Comparison of ENCODE assay signal across 19 cellular contexts in genomic region chr3:7787871-7788828, GRCh38.
DNase-seq lines count a peak whose midpoint lies in the region; ATAC-seq, FAIRE-seq and TF ChIP-seq lines count a peak whose summit lies in the region.
"Had no signal": no experiment of that assay in that cellular context is flagged by ENCODE, and none has a peak within 500 bp of the region (broad histone marks: within the 10 kb centered on the region; RNA-seq: fewer than 3 reads in every experiment).

No MANE protein-coding gene starts in this region.

- peaks cover 2% of the 10 kb centered on the region for H3K9me3 Mint-ChIP-seq in chondrocyte (ENCODE audit: low read depth)

- TF ChIP-seq CTCF in endothelial cell of umbilical vein (IDR thresholded peaks at IDR 0.05; ENCODE audit: extremely low read depth in 1 of 2, insufficient read depth in 1 of 2, low read depth in 1 of 2, low read length in 2 of 2) = no peak
- peak; percentile 30 to 57 (median 47) for TF ChIP-seq CTCF in right lobe of liver (IDR thresholded peaks at IDR 0.05)
- no peak for TF ChIP-seq CTCF in chondrocyte (IDR thresholded peaks at IDR 0.05)

- no peak overlapping the region for H2AFZ ChIP-seq in endothelial cell of umbilical vein (ENCODE audit: low read depth, low read length)

- no peak overlapping the region for H3K27ac Mint-ChIP-seq in chondrocyte (ENCODE audit: unreplicated experiment)
- H3K27ac Mint-ChIP-seq: activated CD8-positive, alpha-beta T cell treated with anti-CD3 and anti-CD28 coated beads, Interleukin-2, amount 10 ng/mL, durations not matched to agents 7 days and 5 days; activated T-helper 2 cell treated with anti-CD3 and anti-CD28 coated beads, Interferon-gamma antibody, Interleukin-2, Interleukin-4, amounts not matched to agents 10 μg/mL and 5 μg/mL and 100 μg/mL, durations not matched to agents 14 hours and 24 hours and 36 hours; HFFc6; progenitor cell of endocrine pancreas had no signal

- no peak overlapping the region for H3K9ac ChIP-seq in endothelial cell of umbilical vein (replicated peaks; ENCODE audit: extremely low read depth, insufficient read depth, low read length)

- no peak overlapping the region for H3K4me3 Mint-ChIP-seq in chondrocyte (ENCODE audit: unreplicated experiment)
- H3K4me3 Mint-ChIP-seq: activated CD8-positive, alpha-beta T cell treated with anti-CD3 and anti-CD28 coated beads, Interleukin-2, amount 10 ng/mL, durations not matched to agents 7 days and 5 days; HFFc6 had no signal

- ATAC-seq in right lobe of liver = peak; percentile 44 to 90 (median 65)
- ATAC-seq in right cardiac atrium = no peak
- ATAC-seq: activated CD8-positive, alpha-beta T cell treated with anti-CD3 and anti-CD28 coated beads, Interleukin-2, amount 10 ng/mL, durations not matched to agents 7 days and 5 days had no signal

- no peaks in the 10 kb centered on the region for H3K9me3 ChIP-seq in endothelial cell of umbilical vein (replicated peaks; ENCODE audit: control insufficient read depth, insufficient read depth, low read length)
- H3K9me3 ChIP-seq in right lobe of liver = no peaks in the 10 kb centered on the region
- no peaks in the 10 kb centered on the region for H3K9me3 ChIP-seq in right cardiac atrium (ENCODE audit: control insufficient read depth, low read length)
- H3K9me3 ChIP-seq: MG63, testis had no signal

- POLR2A ChIA-PET in endothelial cell of umbilical vein (lab: Charles Lee) = no interaction called here

- H3K36me3 ChIP-seq in endothelial cell of umbilical vein (ENCODE audit: control insufficient read depth in 2 of 2, extremely low read depth in 1 of 2, insufficient read depth in 2 of 2, low read length in 2 of 2) (no peaks in the 10 kb centered on the region), right lobe of liver (no peaks in the 10 kb centered on the region)
- H3K36me3 ChIP-seq: MG63 had no signal

- H4K20me1 ChIP-seq in endothelial cell of umbilical vein (replicated peaks; ENCODE audit: control insufficient read depth, extremely low read depth, insufficient read depth, low read length) = no peaks in the 10 kb centered on the region

- dilution Hi-C loops in endothelial cell of umbilical vein (cut with MboI; ENCODE audit: extremely low pct_ligation_motif_present, low sequenced_read_pairs) = no loop called here

- H3K27me3 Mint-ChIP-seq in chondrocyte (ENCODE audit: low read depth) = peaks cover under 1% of the 10 kb centered on the region
- H3K27me3 Mint-ChIP-seq: progenitor cell of endocrine pancreas had no signal

- no TSS peak for BruUV-seq in endothelial cell of umbilical vein (replicated peaks; lab: Mats Ljungman, UMichigan)

- H3K4me1 ChIP-seq in endothelial cell of umbilical vein (ENCODE audit: control insufficient read depth, extremely low read depth, insufficient read depth, low read length) (peaks cover 9% of the 10 kb centered on the region), right lobe of liver (no peaks in the 10 kb centered on the region), right cardiac atrium (ENCODE audit: control insufficient read depth, insufficient read depth, low read length) (no peaks in the 10 kb centered on the region)
- H3K4me1 ChIP-seq: testis had no signal

- H3K27ac ChIP-seq in endothelial cell of umbilical vein (ENCODE audit: insufficient read depth, low read depth, low read length) (no peak overlapping the region), right lobe of liver (no peak overlapping the region), right cardiac atrium (ENCODE audit: low read length) (no peak overlapping the region)
- H3K27ac ChIP-seq: testis had no signal

- H3K9me1 ChIP-seq in endothelial cell of umbilical vein (replicated peaks; ENCODE audit: control insufficient read depth, extremely low read depth, insufficient read depth, low read length) = no peaks in the 10 kb centered on the region

- no peak overlapping the region for H3K4me3 ChIP-seq in endothelial cell of umbilical vein (replicated peaks in 1 of 3; ENCODE audit: insufficient read depth in 1 of 3, low read depth in 1 of 3, low read length in 3 of 3)
- no peak overlapping the region for H3K4me3 ChIP-seq in right lobe of liver
- no peak overlapping the region for H3K4me3 ChIP-seq in right cardiac atrium (ENCODE audit: low read length)
- H3K4me3 ChIP-seq: MG63, testis had no signal

- 40% methylated on average over 5 of the region's 5 CpGs for WGBS in right lobe of liver (ENCODE audit: insufficient coverage, low coverage, low lambda C conversion rate, missing lambda C conversion rate)
- 61% methylated on average over 5 of the region's 5 CpGs for WGBS in right cardiac atrium

- no peaks in the 10 kb centered on the region for H3K4me1 Mint-ChIP-seq in chondrocyte (ENCODE audit: low read depth)

- H3K4me2 ChIP-seq in endothelial cell of umbilical vein (ENCODE audit: insufficient read depth, low read length) = no peak overlapping the region

- TF ChIP-seq POLR2A in endothelial cell of umbilical vein (IDR thresholded peaks at IDR 0.05; ENCODE audit: low read depth, low read length) (no peak), right lobe of liver (IDR thresholded peaks at IDR 0.05) (no peak)

- no peaks in the 10 kb centered on the region for H3K27me3 ChIP-seq in endothelial cell of umbilical vein (ENCODE audit: control insufficient read depth in 2 of 2, insufficient read depth in 2 of 2, low read length in 2 of 2)
- H3K27me3 ChIP-seq in right lobe of liver = no peaks in the 10 kb centered on the region
- no peaks in the 10 kb centered on the region for H3K27me3 ChIP-seq in right cardiac atrium (ENCODE audit: control insufficient read depth, insufficient read depth)
- H3K27me3 ChIP-seq: MG63, testis had no signal

- intact Hi-C loops in endothelial cell of umbilical vein (cut with micrococcal nuclease) (loop anchor here (5.0 kb wide), 1 partner anchor 81 kb away; no protein-coding TSS in a partner anchor), right lobe of liver (cut with DNase I) (no loop called here), right cardiac atrium (cut with DNase I) (no loop called here)

- no peaks in the 10 kb centered on the region for H3K79me2 ChIP-seq in endothelial cell of umbilical vein (ENCODE audit: control insufficient read depth, insufficient read depth, low read length)

- peak; percentile 49 for FAIRE-seq in endothelial cell of umbilical vein (lab: Jason Lieb, UNC)
- FAIRE-seq: GM12892 had no signal

- H3K36me3 Mint-ChIP-seq in chondrocyte (ENCODE audit: low read depth) = no peaks in the 10 kb centered on the region

- CTCF ChIA-PET in endothelial cell of umbilical vein (lab: Charles Lee) = interaction anchor here (1.6 kb wide), 1 partner anchor 12 kb away, joined by 5 read pairs; no protein-coding TSS in a partner anchor

- DNase-seq in ELF-1 (ENCODE audit: low read depth, low spot score) (peak; percentile 3), NCI-H69 (lab: John Stamatoyannopoulos, UW) (peak; percentile 45), endothelial cell of umbilical vein (ENCODE audit: low read depth, low spot score) (peak; percentile 37), right lobe of liver (peak in 1 of 3 donors; percentile 42), chondrocyte (ENCODE audit: low spot score) (no peak), SIG-M5 treated with dmso at 0.1 percent for 504 hours (lab: John Stamatoyannopoulos, UW; ENCODE audit: unreplicated experiment) (no peak), right cardiac atrium (no peak)
- DNase-seq: activated CD8-positive, alpha-beta T cell treated with anti-CD3 and anti-CD28 coated beads, Interleukin-2, amount 10 ng/mL, durations not matched to agents 7 days and 5 days; amniotic stem cell; C1 segment of cervical spinal cord; foreskin melanocyte; HFFc6; MG63; NCI-H2081; SIG-M5; testis had no signal

TF ChIP-seq in endothelial cell of umbilical vein, 7 proteins besides CTCF, POLR2A, EP300 and RAD21:
- peak; percentile 17 for TF ChIP-seq JUN (IDR thresholded peaks at IDR 0.05; ENCODE audit: borderline replicate concordance, insufficient read depth, insufficient read length, low read depth)
- TF ChIP-seq FOS (IDR thresholded peaks at IDR 0.05; ENCODE audit: borderline replicate concordance, insufficient read depth, low read length) = peak; percentile 24
- TF ChIP-seq EZH2 (IDR thresholded peaks at IDR 0.05; ENCODE audit: borderline replicate concordance, low read depth, low read length, severe bottlenecking) = no peak
- TF ChIP-seq GATA2 (IDR thresholded peaks at IDR 0.05; ENCODE audit: insufficient read depth, insufficient read length, low read depth, low read length) = peak; percentile 88
- no peak for TF ChIP-seq POLR2AphosphoS5 (IDR thresholded peaks at IDR 0.05; ENCODE audit: insufficient read depth, low read depth, low read length)

Comparison
In these comparisons a context has a peak if more than half of its experiments do, and no peak if none do; other contexts are left out.
1. DNase-seq: peak in ELF-1 (single experiment), NCI-H69 (single experiment) and endothelial cell of umbilical vein (single experiment); none in chondrocyte (single experiment), SIG-M5 treated with dmso at 0.1 percent for 504 hours (single experiment) and right cardiac atrium (0 of 3).
2. CTCF ChIP-seq: peak in right lobe of liver (4 of 4); none in endothelial cell of umbilical vein (0 of 2) and chondrocyte (single experiment).
3. ATAC-seq: peak in right lobe of liver (4 of 4); none in right cardiac atrium (0 of 2).